8 cellular contexts compared by ENCODE assay signal in genomic region chr15:31344824-31345605, GRCh38. TPM values are rescaled to one million over a fixed set of nuclear protein-coding genes. Genes with fewer than 3 reads are reported as not detected.
A peak's percentile ranks its signal among the peaks of the same experiment; 100 is the strongest.
DNase-seq lines count a peak whose midpoint lies in the region; ATAC-seq, FAIRE-seq and TF ChIP-seq lines count a peak whose summit lies in the region.

No MANE protein-coding gene starts in this region.

- peaks cover 97% of the 10 kb centered on the region for H3K4me1 Mint-ChIP-seq in activated T-cell treated with anti-CD3 and anti-CD28 coated beads, Interleukin-2, amount 50 U/mL, for 24 hours (ENCODE audit: low read depth)
- peaks cover 74% of the 10 kb centered on the region for H3K4me1 Mint-ChIP-seq in memory B cell

- H3K4me3 Mint-ChIP-seq in activated T-cell treated with anti-CD3 and anti-CD28 coated beads, Interleukin-2, amount 50 U/mL, for 24 hours, result peak overlapping the region; percentile 91
- peak overlapping the region; percentile 95 for H3K4me3 Mint-ChIP-seq in memory B cell

- no peaks in the 10 kb centered on the region for H3K9me3 Mint-ChIP-seq in activated T-cell treated with anti-CD3 and anti-CD28 coated beads, Interleukin-2, amount 50 U/mL, for 24 hours
- no peaks in the 10 kb centered on the region for H3K9me3 Mint-ChIP-seq in memory B cell

- TF ChIP-seq POLR2A in GM12891 (IDR thresholded peaks at IDR 0.05; ENCODE audit: low read depth, low read length), result peak; percentile 39; the same call in 1 of the 2 replicates

- H3K27me3 Mint-ChIP-seq in activated T-cell treated with anti-CD3 and anti-CD28 coated beads, Interleukin-2, amount 50 U/mL, for 24 hours, result no peaks in the 10 kb centered on the region
- H3K27me3 Mint-ChIP-seq in memory B cell, result no peaks in the 10 kb centered on the region

- peaks cover 73% of the 10 kb centered on the region for H3K36me3 Mint-ChIP-seq in activated T-cell treated with anti-CD3 and anti-CD28 coated beads, Interleukin-2, amount 50 U/mL, for 24 hours (ENCODE audit: low read depth)
- peaks cover 8% of the 10 kb centered on the region for H3K36me3 Mint-ChIP-seq in memory B cell

- peak; percentile 90 for FAIRE-seq in GM12891 (lab: Jason Lieb, UNC)

- peak overlapping the region; percentile 98 for H3K27ac Mint-ChIP-seq in activated T-cell treated with anti-CD3 and anti-CD28 coated beads, Interleukin-2, amount 50 U/mL, for 24 hours
- H3K27ac Mint-ChIP-seq in memory B cell, result peak overlapping the region; percentile 95

- DNase-seq in GM12891 (ENCODE audit: insufficient read length, low spot score) (no peak), memory B cell (ENCODE audit: low spot score in 2 of 2) (no peak), DMS79 (lab: John Stamatoyannopoulos, UW) (no peak), GM19238 (ENCODE audit: insufficient read length, low spot score) (no peak), mesenteric fat pad (ENCODE audit: low spot score) (no peak), iPS-NIHi7 (ENCODE audit: extremely low spot score) (no peak)
- peak; percentile 73 for DNase-seq in activated T-cell treated with anti-CD3 and anti-CD28 coated beads, Interleukin-2, amount 50 U/mL, for 24 hours

- ATAC-seq in HG02588 (IDR thresholded peaks at IDR 0.05; ENCODE audit: unreplicated experiment) (peak; percentile 37), memory B cell (ENCODE audit: low read depth) (peak; percentile 25)

TF ChIP-seq in GM12891, 5 proteins besides CTCF, POLR2A, EP300 and RAD21:
- TF ChIP-seq PAX5 (IDR thresholded peaks at IDR 0.05; ENCODE audit: insufficient read depth, low read length, severe bottlenecking) (no peak), SPI1 (IDR thresholded peaks at IDR 0.05; ENCODE audit: low read depth, low read length) (no peak)
TF ChIP-seq in GM12891: peak in this region for 0.

RNA-seq across cellular contexts. Expression of gene KLF13, which starts 18.4 kb away (rescaled TPM):
- 47.3 TPM for polyA plus RNA-seq in GM12891 (2012; ENCODE audit: low read depth, missing spikeins)
- total RNA-seq in mesenteric fat pad, result 41.8 TPM
